In the genomic region with DNA sequence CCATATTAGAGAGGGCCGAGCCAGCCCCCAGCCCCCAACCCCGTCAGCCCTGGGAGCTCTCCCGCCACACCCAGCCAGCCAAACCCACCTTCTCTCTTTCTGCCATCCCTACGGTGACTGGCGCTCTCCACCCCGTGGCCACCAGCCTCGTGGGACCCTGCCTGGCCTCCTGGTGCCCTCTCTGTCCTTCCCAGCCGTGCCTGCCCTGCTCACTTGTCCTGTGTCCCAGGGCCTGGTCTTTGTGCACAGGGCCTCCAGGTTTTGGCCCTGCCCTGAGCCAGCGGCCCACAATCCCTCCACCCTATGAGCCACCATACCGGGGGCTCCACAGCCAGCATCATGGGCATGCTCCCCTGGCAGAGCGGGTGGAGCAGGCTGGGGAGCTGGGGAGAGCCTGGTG, we compare ENCODE assay signal across 20 cellular contexts.
"Had no signal": no experiment of that assay in that cellular context is flagged by ENCODE, and none has a peak within 500 bp of the region (broad histone marks: within the 10 kb centered on the region; RNA-seq: fewer than 3 reads in every experiment).

No MANE protein-coding gene starts in this region.

- H3K36me3 ChIP-seq: heart right ventricle, neutrophil had no signal

- H3K9me3 ChIP-seq: heart right ventricle, neutrophil, testis, tibial nerve had no signal

- H3K27ac Mint-ChIP-seq: nephron; stimulated activated effector memory CD8-positive, alpha-beta T cell treated with anti-CD3 and anti-CD28 coated beads, Interleukin-12 subunit alpha, Interleukin-12 subunit beta, amount 100 ng/mL, for 72 hours; stimulated activated naive CD8-positive, alpha-beta T cell treated with anti-CD3 and anti-CD28 coated beads, Interleukin-15, Interleukin-2, amounts not matched to agents 100 ng/mL and 50 ng/mL, for 24 hours had no signal

- H3K4me3 ChIP-seq: dorsolateral prefrontal cortex, heart right ventricle, lung, smooth muscle cell, testis, tibial nerve had no signal

- H3K27me3 Mint-ChIP-seq: central memory CD8-positive, alpha-beta T cell; stimulated activated naive CD8-positive, alpha-beta T cell treated with anti-CD3 and anti-CD28 coated beads, Interleukin-15, Interleukin-2, amounts not matched to agents 100 ng/mL and 50 ng/mL, for 24 hours had no signal

- H3K27ac ChIP-seq: neutrophil, testis, tibial nerve had no signal

- DNase-seq: cortex of kidney; effector CD8-positive, alpha-beta T cell; foreskin melanocyte; heart right ventricle; hypothalamus; mesenchymal stem cell; naive B cell; stimulated activated CD4-positive, alpha-beta T cell treated with anti-CD3 and anti-CD28 coated beads, Interleukin-4, amount 100 ng/mL, for 1 hour; stimulated activated CD8-positive, alpha-beta memory T cell treated with anti-CD3 and anti-CD28 coated beads, Interleukin-4, amount 100 ng/mL, for 48 hours; testis had no signal

- H3K27me3 ChIP-seq: dorsolateral prefrontal cortex, testis, tibial nerve had no signal

- H3K9me3 Mint-ChIP-seq: central memory CD8-positive, alpha-beta T cell; naive B cell; nephron; stimulated activated effector memory CD8-positive, alpha-beta T cell treated with anti-CD3 and anti-CD28 coated beads, Interleukin-12 subunit alpha, Interleukin-12 subunit beta, amount 100 ng/mL, for 72 hours; stimulated activated naive CD8-positive, alpha-beta T cell treated with anti-CD3 and anti-CD28 coated beads, Interleukin-15, Interleukin-2, amounts not matched to agents 100 ng/mL and 50 ng/mL, for 24 hours had no signal

- H3K4me1 ChIP-seq: testis had no signal

- H3K4me1 Mint-ChIP-seq: naive B cell had no signal

- ATAC-seq: left lobe of liver; stimulated activated effector memory CD8-positive, alpha-beta T cell treated with anti-CD3 and anti-CD28 coated beads, Interleukin-12 subunit alpha, Interleukin-12 subunit beta, amount 100 ng/mL, for 72 hours had no signal

- H3K4me2 ChIP-seq: smooth muscle cell had no signal

- H3K4me3 Mint-ChIP-seq: central memory CD8-positive, alpha-beta T cell; naive B cell; nephron; stimulated activated effector memory CD8-positive, alpha-beta T cell treated with anti-CD3 and anti-CD28 coated beads, Interleukin-12 subunit alpha, Interleukin-12 subunit beta, amount 100 ng/mL, for 72 hours; stimulated activated naive CD8-positive, alpha-beta T cell treated with anti-CD3 and anti-CD28 coated beads, Interleukin-15, Interleukin-2, amounts not matched to agents 100 ng/mL and 50 ng/mL, for 24 hours had no signal
